Comparison of ENCODE assay signal across 26 cellular contexts in the genomic region with DNA sequence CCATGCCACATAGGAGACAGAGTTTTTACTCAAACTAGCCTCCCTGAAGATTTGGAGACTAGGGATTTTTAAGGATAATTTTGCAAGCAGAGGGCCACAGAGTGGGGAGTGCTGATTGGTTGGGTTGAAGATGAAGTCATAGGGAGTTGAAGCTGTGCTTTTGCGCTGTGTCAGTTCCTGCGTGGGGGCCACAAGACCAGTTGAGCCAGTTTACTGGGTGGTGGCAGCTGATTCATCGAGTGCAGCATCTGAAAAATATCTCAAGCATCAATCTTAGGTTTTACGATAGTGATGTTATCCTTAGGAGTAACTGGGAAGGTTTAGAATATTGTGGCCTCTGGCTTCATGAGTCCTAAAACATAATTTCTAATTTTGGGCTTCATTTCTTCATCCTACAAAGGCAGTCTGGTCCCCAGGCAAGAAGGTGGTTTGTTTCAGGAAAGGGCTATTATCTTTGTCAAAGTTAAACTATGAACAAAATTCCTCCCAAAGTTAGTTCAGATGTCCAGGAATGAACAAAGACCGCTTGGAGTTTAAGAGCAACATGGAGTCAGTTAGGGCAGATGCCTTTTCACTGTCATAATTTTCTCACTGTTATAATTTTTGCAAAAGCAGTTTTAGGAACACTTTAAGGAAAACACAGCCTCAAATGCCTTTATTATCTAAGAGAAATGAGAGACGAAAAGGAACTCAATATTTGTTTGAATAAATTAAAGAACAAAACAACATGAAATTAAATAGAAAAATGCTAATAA.
"Had no signal": no experiment of that assay in that cellular context is flagged by ENCODE, and none has a peak within 500 bp of the region (broad histone marks: within the 10 kb centered on the region; RNA-seq: fewer than 3 reads in every experiment).

No MANE protein-coding gene starts in this region.

- H3K27me3 ChIP-seq: body of pancreas, cardiac muscle cell, colonic mucosa, esophagus muscularis mucosa, heart right ventricle, spleen, tibial nerve had no signal

- H3K4me3 ChIP-seq: body of pancreas, cardiac muscle cell, colonic mucosa, esophagus muscularis mucosa, heart right ventricle, lower lobe of right lung, mucosa of descending colon, spleen, tibial nerve had no signal

- ATAC-seq: body of pancreas; heart right ventricle; left lobe of liver; lower lobe of right lung; mucosa of descending colon; natural killer cell treated with Interleukin-12 subunit alpha and Interleukin-12 subunit beta and Interleukin-15 and Interleukin-18, amount 100 ng/mL, for 72 hours; right cardiac atrium had no signal

- H3K36me3 ChIP-seq: cardiac muscle cell, colonic mucosa, esophagus muscularis mucosa, heart right ventricle, lower lobe of right lung, spleen, tibial nerve had no signal

- DNase-seq: activated CD4-positive, alpha-beta T cell treated with anti-CD3 and anti-CD28 coated beads for 4 hours; activated CD4-positive, alpha-beta T cell treated with anti-CD3 and anti-CD28 coated beads, Interleukin-2, amount 50 U/mL, for 4 hours; activated CD8-positive, alpha-beta memory T cell treated with anti-CD3 and anti-CD28 coated beads for 24 hours; activated effector memory CD4-positive, alpha-beta T cell treated with Interleukin-2 at 50 U/mL for 16 hours; activated naive CD4-positive, alpha-beta T cell treated with Interleukin-2 at 50 U/mL for 16 hours; anterior cingulate cortex; body of pancreas; cerebellar nuclear complex; colonic mucosa; effector CD8-positive, alpha-beta T cell; foreskin melanocyte; heart right ventricle; kidney glomerular epithelial cell; lower lobe of right lung; mesendoderm; mucosa of descending colon; posterior cingulate gyrus; right cardiac atrium; spleen; stimulated activated naive CD4-positive, alpha-beta T cell had no signal

- H3K27ac ChIP-seq: body of pancreas, cardiac muscle cell, colonic mucosa, esophagus muscularis mucosa, heart right ventricle, lower lobe of right lung, spleen, tibial nerve, VCaP had no signal

- H3K9me3 ChIP-seq: body of pancreas, colonic mucosa, esophagus muscularis mucosa, lower lobe of right lung, mucosa of descending colon, spleen, tibial nerve had no signal

- H3K4me1 ChIP-seq: body of pancreas, colonic mucosa, esophagus muscularis mucosa, heart right ventricle, lower lobe of right lung, spleen, tibial nerve had no signal
